ENCODE assay signal across 14 cellular contexts in the genomic region with DNA sequence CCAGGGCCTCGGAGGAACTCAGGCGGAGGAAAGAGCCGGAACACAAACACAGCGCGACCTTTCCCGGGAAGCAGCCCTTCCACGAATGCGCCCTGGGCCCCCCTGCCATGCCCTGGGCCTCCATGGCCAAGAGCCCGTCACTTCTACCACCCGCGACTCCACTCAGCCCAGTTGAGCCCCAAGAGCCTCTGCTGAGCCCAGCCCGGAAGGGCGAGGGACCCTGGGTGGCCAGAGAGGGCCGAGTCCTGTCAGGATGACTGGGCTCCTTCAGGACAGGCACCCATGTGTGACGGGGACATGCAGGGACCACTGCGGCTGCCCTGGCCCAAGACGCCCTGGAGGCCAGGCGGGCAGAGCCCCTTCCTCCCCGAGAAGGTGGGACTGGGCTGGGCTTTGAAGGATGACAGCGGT. TPM values are rescaled to one million over a fixed set of nuclear protein-coding genes. Genes with fewer than 3 reads are reported as not detected.
"Had no signal": no experiment of that assay in that cellular context is flagged by ENCODE, and none has a peak within 500 bp of the region (broad histone marks: within the 10 kb centered on the region; RNA-seq: fewer than 3 reads in every experiment).

No MANE protein-coding gene starts in this region.

- H3K4me3 Mint-ChIP-seq: brain; central memory CD8-positive, alpha-beta T cell; naive thymus-derived CD4-positive, alpha-beta T cell; stimulated activated naive CD8-positive, alpha-beta T cell treated with anti-CD3 and anti-CD28 coated beads, Interleukin-15, amount 100 ng/mL, for 72 hours had no signal

- H3K27ac ChIP-seq: left ventricle myocardium inferior, right atrium auricular region, testis had no signal

- H3K36me3 Mint-ChIP-seq: activated naive CD4-positive, alpha-beta T cell treated with anti-CD3 and anti-CD28 coated beads, Interleukin-2, amount 50 U/mL, for 72 hours; brain; naive thymus-derived CD4-positive, alpha-beta T cell had no signal

- H3K4me1 ChIP-seq: left ventricle myocardium inferior, right atrium auricular region, testis had no signal

- DNase-seq: activated gamma-delta T cell; activated T-cell treated with anti-CD3 and anti-CD28 coated beads, Interleukin-2, amount 50 U/mL, for 1 hour; left ventricle myocardium inferior; mucosa of descending colon; naive thymus-derived CD4-positive, alpha-beta T cell; stimulated activated naive CD8-positive, alpha-beta T cell treated with anti-CD3 and anti-CD28 coated beads, Interleukin-15, amount 100 ng/mL, for 72 hours; testis had no signal

- H3K36me3 ChIP-seq: left ventricle myocardium inferior, right atrium auricular region had no signal

- H3K9me3 ChIP-seq: left ventricle myocardium inferior, mucosa of descending colon, right atrium auricular region, testis had no signal

- H3K27ac Mint-ChIP-seq: brain; naive thymus-derived CD4-positive, alpha-beta T cell; progenitor cell of endocrine pancreas had no signal

- H3K4me3 ChIP-seq: left ventricle myocardium inferior, mucosa of descending colon, right atrium auricular region, testis had no signal

- ATAC-seq: activated CD4-positive, CD25-positive, alpha-beta regulatory T cell treated with anti-CD3 and anti-CD28 coated beads, Interleukin-2, amount 50 U/mL, for 24 hours; mucosa of descending colon; naive thymus-derived CD4-positive, alpha-beta T cell had no signal

- H3K9me3 Mint-ChIP-seq: activated naive CD4-positive, alpha-beta T cell treated with anti-CD3 and anti-CD28 coated beads, Interleukin-2, amount 50 U/mL, for 72 hours; central memory CD8-positive, alpha-beta T cell; stimulated activated naive CD8-positive, alpha-beta T cell treated with anti-CD3 and anti-CD28 coated beads, Interleukin-15, amount 100 ng/mL, for 72 hours had no signal

- H3K4me1 Mint-ChIP-seq: brain; central memory CD8-positive, alpha-beta T cell had no signal

- H3K27me3 ChIP-seq: right atrium auricular region, testis had no signal

RNA-seq across cellular contexts. Expression of a gene that starts 5.7 kb away (rescaled TPM):
- total RNA-seq: activated naive CD4-positive, alpha-beta T cell treated with anti-CD3 and anti-CD28 coated beads, Interleukin-2, amount 50 U/mL, for 72 hours; left ventricle myocardium inferior; mucosa of descending colon; naive thymus-derived CD4-positive, alpha-beta T cell; progenitor cell of endocrine pancreas; right atrium auricular region; testis; urinary bladder had no signal

RNA-seq across cellular contexts. Expression of a gene that starts 30.4 kb away (rescaled TPM):
- total RNA-seq: activated naive CD4-positive, alpha-beta T cell treated with anti-CD3 and anti-CD28 coated beads, Interleukin-2, amount 50 U/mL, for 72 hours; left ventricle myocardium inferior; mucosa of descending colon; naive thymus-derived CD4-positive, alpha-beta T cell; progenitor cell of endocrine pancreas; right atrium auricular region; urinary bladder had no signal

RNA-seq across cellular contexts. Expression of a gene that starts 46.0 kb away (rescaled TPM):
- total RNA-seq: activated naive CD4-positive, alpha-beta T cell treated with anti-CD3 and anti-CD28 coated beads, Interleukin-2, amount 50 U/mL, for 72 hours; left ventricle myocardium inferior; mucosa of descending colon; naive thymus-derived CD4-positive, alpha-beta T cell; progenitor cell of endocrine pancreas; right atrium auricular region; testis; urinary bladder had no signal
